In genomic region chr4:103075894-103076776, GRCh38 we compare ENCODE assay signal across 8 cellular contexts. TPM values are rescaled to one million over a fixed set of nuclear protein-coding genes. Genes with fewer than 3 reads are reported as not detected.
A peak's percentile ranks its signal among the peaks of the same experiment; 100 is the strongest.
DNase-seq lines count a peak whose midpoint lies in the region; ATAC-seq and TF ChIP-seq lines count a peak whose summit lies in the region.

Gene SLC9B2 (minus strand): TSS chr4:103076761. CDS start chr4:103067550, 9,211 bp downstream.

- peaks cover 10% of the 10 kb centered on the region for H3K4me1 Mint-ChIP-seq in endothelial cell (ENCODE audit: unreplicated experiment)

- H3K4me3 Mint-ChIP-seq in endothelial cell (ENCODE audit: unreplicated experiment), result peak within 1 kb of the TSS; percentile 94

- no peaks in the 10 kb centered on the region for H3K9me3 Mint-ChIP-seq in endothelial cell (ENCODE audit: unreplicated experiment)

- TF ChIP-seq CTCF in endothelial cell (IDR thresholded peaks at IDR 0.05; ENCODE audit: unreplicated experiment), result no peak

- no peak within 1 kb of the TSS for H3K27ac Mint-ChIP-seq in endothelial cell (ENCODE audit: unreplicated experiment)

- peak; percentile 76 for DNase-seq in AG08395 (ENCODE audit: low spot score)
- DNase-seq in NCI-H748 (lab: John Stamatoyannopoulos, UW; ENCODE audit: unreplicated experiment), result peak; percentile 76
- peak; percentile 20 for DNase-seq in activated CD8-positive, alpha-beta memory T cell treated with anti-CD3 and anti-CD28 coated beads, Interleukin-2, amount 50 U/mL, for 24 hours (ENCODE audit: extremely low read depth)
- peak; percentile 59 for DNase-seq in endothelial cell (ENCODE audit: low spot score)
- DNase-seq in midbrain (lab: John Stamatoyannopoulos, UW), result peak; percentile 56
- peak; percentile 37 to 41 for DNase-seq in stimulated activated CD8-positive, alpha-beta memory T cell treated with anti-CD3 and anti-CD28 coated beads, Interleukin-15, amount 100 ng/mL, for 48 hours (ENCODE audit: low read depth in 2 of 2)

- H3K36me3 Mint-ChIP-seq in endothelial cell (ENCODE audit: low read depth, unreplicated experiment), result peaks cover 8% of the 10 kb centered on the region

- peaks cover 6% of the 10 kb centered on the region for H3K27me3 Mint-ChIP-seq in endothelial cell (ENCODE audit: unreplicated experiment)

- ATAC-seq in GM18861 (IDR thresholded peaks at IDR 0.05; ENCODE audit: unreplicated experiment) (peak; percentile 35), HG03097 (IDR thresholded peaks at IDR 0.05; ENCODE audit: low FRiP score, unreplicated experiment) (peak; percentile 61)

RNA-seq across cellular contexts. Expression of gene SLC9B2, which starts in this region (rescaled TPM):
- 5.8 TPM for total RNA-seq in endothelial cell (ENCODE audit: unreplicated experiment)

Comparison
In these comparisons a context has a peak if more than half of its experiments do, and no peak if none do; other contexts are left out.
1. Peak in every context shown above with its lines: DNase-seq and ATAC-seq.
2. DNase-seq: peak in every context shown above with its lines; median percentile 76 in AG08395; 76 in NCI-H748; 59 in endothelial cell; 56 in midbrain; 39 in stimulated activated CD8-positive, alpha-beta memory T cell treated with anti-CD3 and anti-CD28 coated beads, Interleukin-15, amount 100 ng/mL, for 48 hours; 20 in activated CD8-positive, alpha-beta memory T cell treated with anti-CD3 and anti-CD28 coated beads, Interleukin-2, amount 50 U/mL, for 24 hours.